Comparison of ENCODE assay signal across 23 cellular contexts in genomic region chr5:146005264-146005663, GRCh38.
A peak's percentile ranks its signal among the peaks of the same experiment; 100 is the strongest.
DNase-seq lines count a peak whose midpoint lies in the region; ATAC-seq and TF ChIP-seq lines count a peak whose summit lies in the region.
"Had no signal": no experiment of that assay in that cellular context is flagged by ENCODE, and none has a peak within 500 bp of the region (broad histone marks: within the 10 kb centered on the region; RNA-seq: fewer than 3 reads in every experiment).

No MANE protein-coding gene starts in this region.

- H3K9me3 Mint-ChIP-seq in stimulated activated effector memory CD8-positive, alpha-beta T cell treated with anti-CD3 and anti-CD28 coated beads, Interleukin-12 subunit alpha, Interleukin-12 subunit beta, amount 100 ng/mL, for 72 hours, result peaks cover 3% of the 10 kb centered on the region
- H3K9me3 Mint-ChIP-seq: T-cell had no signal

- no peaks in the 10 kb centered on the region for H3K4me1 Mint-ChIP-seq in stimulated activated effector memory CD8-positive, alpha-beta T cell treated with anti-CD3 and anti-CD28 coated beads, Interleukin-12 subunit alpha, Interleukin-12 subunit beta, amount 100 ng/mL, for 72 hours
- H3K4me1 Mint-ChIP-seq: CD4-positive, alpha-beta memory T cell; T-cell had no signal

- TF ChIP-seq EP300 in ovary (IDR thresholded peaks at IDR 0.05), result no peak

- TF ChIP-seq CTCF in A673 (conservative IDR thresholded peaks at IDR 0.05; ENCODE audit: low read depth, low read length) (no peak), ovary (IDR thresholded peaks at IDR 0.05) (no peak)

- CTCF ChIA-PET in A673 (lab: Charles Lee), result no interaction called here

- H3K36me3 ChIP-seq in A673 (ENCODE audit: insufficient read depth, low read length, poor library complexity, severe bottlenecking) (no peaks in the 10 kb centered on the region), ovary (no peaks in the 10 kb centered on the region)

- no peak overlapping the region for H3K4me3 Mint-ChIP-seq in stimulated activated effector memory CD8-positive, alpha-beta T cell treated with anti-CD3 and anti-CD28 coated beads, Interleukin-12 subunit alpha, Interleukin-12 subunit beta, amount 100 ng/mL, for 72 hours
- H3K4me3 Mint-ChIP-seq: CD4-positive, alpha-beta memory T cell; T-cell had no signal

- peak overlapping the region; percentile 89 for H3K27ac ChIP-seq in A673 (ENCODE audit: low read depth, low read length, poor library complexity, severe bottlenecking)
- no peak overlapping the region for H3K27ac ChIP-seq in ovary
- H3K27ac ChIP-seq: RWPE1 had no signal

- H3K9me3 ChIP-seq in A673 (ENCODE audit: low read depth, low read length, poor library complexity, severe bottlenecking) (no peaks in the 10 kb centered on the region), ovary (peaks cover 0 to 2% of the 10 kb centered on the region in 2 donors)

- peak; percentile 46 for DNase-seq in A673 (ENCODE audit: low spot score)
- DNase-seq in stimulated activated effector memory CD8-positive, alpha-beta T cell treated with anti-CD3 and anti-CD28 coated beads, Interleukin-12 subunit alpha, Interleukin-12 subunit beta, amount 100 ng/mL, for 72 hours (ENCODE audit: low spot score in 2 of 2), result no peak
- no peak for DNase-seq in NCI-H748 (lab: John Stamatoyannopoulos, UW; ENCODE audit: unreplicated experiment)
- no peak for DNase-seq in AG08396 (ENCODE audit: low spot score)
- DNase-seq in ovary, result no peak
- DNase-seq: C1 segment of cervical spinal cord; CD4-positive, alpha-beta memory T cell; COR-L47; DMS53; H7; KBM-7; MV-4-11; NCI-H1105; NCI-H146; NCI-H2029; NCI-H2227 treated with DMSO at 0.1 percent for 48 hours; NCI-H526 treated with DMSO at 0.1 percent for 48 hours; SHP77; T-cell had no signal

- H3K27ac Mint-ChIP-seq in stimulated activated effector memory CD8-positive, alpha-beta T cell treated with anti-CD3 and anti-CD28 coated beads, Interleukin-12 subunit alpha, Interleukin-12 subunit beta, amount 100 ng/mL, for 72 hours, result no peak overlapping the region
- H3K27ac Mint-ChIP-seq: CD4-positive, alpha-beta memory T cell; T-cell had no signal

- peak; percentile 44 for ATAC-seq in GM21619 (IDR thresholded peaks at IDR 0.05; ENCODE audit: unreplicated experiment)
- peak; percentile 61 for ATAC-seq in HG03558 (IDR thresholded peaks at IDR 0.05; ENCODE audit: extremely low read depth, unreplicated experiment)
- ATAC-seq in stimulated activated effector memory CD8-positive, alpha-beta T cell treated with anti-CD3 and anti-CD28 coated beads, Interleukin-12 subunit alpha, Interleukin-12 subunit beta, amount 100 ng/mL, for 72 hours, result peak; percentile 28
- ATAC-seq: Panc1, T-cell had no signal

- TF ChIP-seq POLR2A in ovary (IDR thresholded peaks at IDR 0.05), result no peak

- H3K36me3 Mint-ChIP-seq in stimulated activated effector memory CD8-positive, alpha-beta T cell treated with anti-CD3 and anti-CD28 coated beads, Interleukin-12 subunit alpha, Interleukin-12 subunit beta, amount 100 ng/mL, for 72 hours, result no peaks in the 10 kb centered on the region
- H3K36me3 Mint-ChIP-seq: CD4-positive, alpha-beta memory T cell; T-cell had no signal

- no TSS peak for BruUV-seq in A673 (replicated peaks; lab: Mats Ljungman, UMichigan)

- 81 to 93% (median 89%) methylated on average over 1 of the region's 1 CpG for WGBS in ovary, 3 donors

- H3K27me3 ChIP-seq in A673 (replicated peaks; ENCODE audit: insufficient read depth, low read depth, low read length, poor library complexity) (no peaks in the 10 kb centered on the region), ovary (no peaks in the 10 kb centered on the region)

- POLR2A ChIA-PET in A673 (lab: Charles Lee; ENCODE audit: low non-redundant PET), result no interaction called here

- H3K4me3 ChIP-seq in A673 (ENCODE audit: low read depth, low read length, poor library complexity, severe bottlenecking) (no peak overlapping the region), ovary (no peak overlapping the region)

- peaks cover 67% of the 10 kb centered on the region for H3K4me1 ChIP-seq in A673 (ENCODE audit: insufficient read depth, low read length, poor library complexity, severe bottlenecking)
- no peaks in the 10 kb centered on the region for H3K4me1 ChIP-seq in ovary (ENCODE audit: insufficient read depth)

- intact Hi-C loops in A673 (cut with micrococcal nuclease; ENCODE audit: unreplicated experiment) (no loop called here), ovary (cut with DNase I) (no loop called here)
